8 cellular contexts compared by ENCODE assay signal in genomic region chr1:200971955-200972711, GRCh38. TPM values are rescaled to one million over a fixed set of nuclear protein-coding genes. Genes with fewer than 3 reads are reported as not detected.
DNase-seq lines count a peak whose midpoint lies in the region; ATAC-seq, FAIRE-seq and TF ChIP-seq lines count a peak whose summit lies in the region.

No MANE protein-coding gene starts in this region.

- H3K4me2 ChIP-seq in K562 (ENCODE audit: insufficient read depth, low read length) = no peak overlapping the region

- peaks cover 0 to 23% of the 10 kb centered on the region in 2 experiments; a peak in 1 of 5 replicates for H3K4me1 ChIP-seq in K562 (replicated peaks in 1 of 2; ENCODE audit: control insufficient read depth in 2 of 2, insufficient read depth in 2 of 2, low read length in 2 of 2)

- peak; percentile 71 to 88 (median 82) for TF ChIP-seq CTCF in K562 (IDR thresholded peaks at IDR 0.05 in 2 of 3, conservative IDR thresholded peaks at IDR 0.05 in 1 of 3; ENCODE audit: insufficient read depth in 2 of 3, low read depth in 1 of 3, low read length in 3 of 3)

- CTCF ChIA-PET in K562 (lab: Yijun Ruan, JAX; ENCODE audit: low intra/inter-chr PET ratio) = interaction anchor here (0.6 to 5.1 kb wide), 6 partner anchors 10 to 251 kb away, joined by 3 to 76 read pairs (median 4); no protein-coding TSS in a partner anchor

- intact Hi-C loops in K562 (cut with micrococcal nuclease) = loop anchor here (1.0 to 10.0 kb wide), 4 partner anchors 71 to 253 kb away; no protein-coding TSS in a partner anchor

- WGBS in K562 (ENCODE audit: insufficient coverage, low coverage, missing lambda C conversion rate) = 26% methylated on average over 26 of the region's 34 CpGs

- no peaks in the 10 kb centered on the region for H3K36me3 ChIP-seq in K562 (ENCODE audit: control insufficient read depth, insufficient read depth, low read length)

- peaks cover 0 to 15% of the 10 kb centered on the region in 2 experiments; a peak in 2 of 5 replicates for H3K27me3 ChIP-seq in K562 (ENCODE audit: control insufficient read depth in 2 of 2, insufficient read depth in 2 of 2, low read length in 2 of 2)

- no peaks in the 10 kb centered on the region for H3K79me2 ChIP-seq in K562 (ENCODE audit: control insufficient read depth, insufficient read depth, low read length)

- FAIRE-seq in K562 (lab: Jason Lieb, UNC) = peak; percentile 85

- ATAC-seq in K562 (peak; percentile 73), HG02763 (IDR thresholded peaks at IDR 0.05; ENCODE audit: unreplicated experiment) (no peak), GM21723 (IDR thresholded peaks at IDR 0.05; ENCODE audit: unreplicated experiment) (no peak)

- H3K9me3 Mint-ChIP-seq in T-helper 2 cell treated with Interferon-gamma antibody and Interleukin-4, amounts not matched to agents 5 μg/mL and 100 μg/mL, for 36 hours = no peaks in the 10 kb centered on the region

- POLR2A ChIA-PET in K562 (lab: Yijun Ruan, JAX) = interaction anchor here (0.6 to 1.7 kb wide), 13 partner anchors 10 to 552 kb away, joined by 3 to 10 read pairs (median 4); no protein-coding TSS in a partner anchor

- H2AFZ ChIP-seq in K562 (ENCODE audit: low read depth, low read length) = no peak overlapping the region

- no peaks in the 10 kb centered on the region for H3K27me3 Mint-ChIP-seq in T-helper 2 cell treated with Interferon-gamma antibody and Interleukin-4, amounts not matched to agents 5 μg/mL and 100 μg/mL, for 36 hours (ENCODE audit: low read depth)

- H3K4me1 Mint-ChIP-seq in T-helper 2 cell treated with Interferon-gamma antibody and Interleukin-4, amounts not matched to agents 5 μg/mL and 100 μg/mL, for 36 hours (ENCODE audit: low read depth) = no peaks in the 10 kb centered on the region

- in situ Hi-C loops in K562 (cut with MboI) = no loop called here

- no peak for TF ChIP-seq POLR2A in K562 (conservative IDR thresholded peaks at IDR 0.05)

- no TSS peak for BruUV-seq in K562 (replicated peaks; lab: Mats Ljungman, UMichigan)

- H3K9me3 ChIP-seq in K562 (replicated peaks; ENCODE audit: control insufficient read depth, insufficient read depth, low read depth, low read length) = no peaks in the 10 kb centered on the region

- peaks cover 50% of the 10 kb centered on the region for H3K36me3 Mint-ChIP-seq in T-helper 2 cell treated with Interferon-gamma antibody and Interleukin-4, amounts not matched to agents 5 μg/mL and 100 μg/mL, for 36 hours (ENCODE audit: low read depth)

- no peak overlapping the region for H3K4me3 Mint-ChIP-seq in T-helper 2 cell treated with Interferon-gamma antibody and Interleukin-4, amounts not matched to agents 5 μg/mL and 100 μg/mL, for 36 hours

- H3K4me3 ChIP-seq in K562 = no peak overlapping the region

- H4K20me1 ChIP-seq in K562 (replicated peaks; ENCODE audit: control insufficient read depth, insufficient read depth, low read length) = peaks cover 20% of the 10 kb centered on the region

- H3K9me1 ChIP-seq in K562 (ENCODE audit: control insufficient read depth, insufficient read depth, low read length) = no peaks in the 10 kb centered on the region

- no peak overlapping the region for H3K27ac ChIP-seq in K562 (ENCODE audit: extremely low read depth, low read depth, low read length)

- no peak for TF ChIP-seq EP300 in K562 (IDR thresholded peaks at IDR 0.05; ENCODE audit: low read length)

- no peak overlapping the region for H3K9ac ChIP-seq in K562 (ENCODE audit: insufficient read depth in 1 of 2, low read depth in 2 of 2, low read length in 2 of 2)

- TF ChIP-seq RAD21 in K562 (CRISPR knock-in tag; conservative IDR thresholded peaks at IDR 0.05 in 1 of 2, IDR thresholded peaks at IDR 0.05 in 1 of 2) = peak; percentile 80 to 85

- H3K27ac Mint-ChIP-seq in T-helper 2 cell treated with Interferon-gamma antibody and Interleukin-4, amounts not matched to agents 5 μg/mL and 100 μg/mL, for 36 hours = no peak overlapping the region

- DNase-seq in ELF-1 (ENCODE audit: low read depth, low spot score) (peak; percentile 77), MV-4-11 (lab: John Stamatoyannopoulos, UW) (peak; percentile 9), K562 (ENCODE audit: extremely low read depth in 1 of 4, low spot score in 3 of 4) (peak; percentile 73 to 89 (median 88)), iPS-NIHi7 (ENCODE audit: extremely low spot score) (peak; percentile 94)
- DNase-seq in T-helper 2 cell treated with Interferon-gamma antibody and Interleukin-4, amounts not matched to agents 5 μg/mL and 100 μg/mL, for 36 hours (ENCODE audit: low spot score) = peak; percentile 17
- peak; percentile 44 to 53 for DNase-seq in stimulated activated CD4-positive, alpha-beta T cell treated with anti-CD3 and anti-CD28 coated beads, Interleukin-15, amount 100 ng/mL, for 1 hour (ENCODE audit: low read depth in 1 of 2, low spot score in 1 of 2)

TF ChIP-seq in K562, 482 proteins besides CTCF, POLR2A, EP300 and RAD21 (continues in another document):
- TF ChIP-seq DDX20 (tag; IDR thresholded peaks at IDR 0.05; ENCODE audit: low read depth) (no peak), ZNF740 (CRISPR knock-in tag; IDR thresholded peaks at IDR 0.05) (peak; percentile 91), ZNF740 (tag; IDR thresholded peaks at IDR 0.05) (peak in 1 of 2 experiments; percentile 90; a peak in 2 of 4 replicates), ZBTB7A (IDR thresholded peaks at IDR 0.05; ENCODE audit: borderline replicate concordance, control insufficient read depth, low read depth, low read length) (peak; percentile 48; the same call in 1 of the 2 replicates), VEZF1 (CRISPR knock-in tag; IDR thresholded peaks at IDR 0.05) (peak; percentile 76), DEAF1 (CRISPR knock-in tag; IDR thresholded peaks at IDR 0.05) (peak; percentile 54)

RNA-seq across cellular contexts. Expression of gene KIF21B, which starts 51.4 kb away (rescaled TPM):
- total RNA-seq in K562 (2011; cell fraction: chromatin; rRNA removed; ENCODE audit: low replicate concordance) = 31.5 and 80.0 TPM in 2 replicates
- total RNA-seq in K562 (2011; cell fraction: nucleolus; rRNA removed) = 28.8 and 39.0 TPM in 2 replicates
- total RNA-seq in K562 (2011; cell fraction: nucleoplasm; rRNA removed) = 28.9 and 35.9 TPM in 2 replicates
- total RNA-seq in K562 (2014; rRNA removed) (5.9 and 8.4 TPM in 2 replicates), K562 (2014; rRNA removed; fragmentation: Illumina TruSeq; extraction: Trizol) (2.8 and 3.3 TPM in 2 replicates), K562 (2015; rRNA removed; fragmentation: Illumina TruSeq; extraction: Trizol) (3.1 and 3.3 TPM in 2 replicates), K562 (2021) (11.5 and 13.4 TPM in 2 replicates)
- polyA plus RNA-seq in K562 (2011; rRNA removed) (7.8 and 15.2 TPM in 2 replicates), K562 (2014; fragmentation: Illumina TruSeq; extraction: Trizol) (7.3 and 9.6 TPM in 2 replicates), K562 (2014; fragmentation: Nextera tagmentation; extraction: Ambion mirVana) (under 1 TPM; 0.46 to 0.48 TPM), K562 (2014; rRNA removed) (6.3 and 7.5 TPM in 2 replicates)
- polyA plus RNA-seq in K562 (2011; cell fraction: cytosol; rRNA removed) = 12.7 and 14.0 TPM in 2 replicates
- 44.2 and 45.1 TPM in 2 replicates for polyA plus RNA-seq in K562 (2011; cell fraction: nucleus; rRNA removed)
- 7.8 and 10.5 TPM in 2 replicates for polyA plus RNA-seq in K562 (2012)
- 13.9 and 15.1 TPM in 2 replicates for polyA minus RNA-seq in K562 (2011; rRNA and poly(A)+ RNA removed)
- polyA minus RNA-seq in K562 (2011; cell fraction: cytosol; rRNA and poly(A)+ RNA removed) = 11.5 and 22.6 TPM in 2 replicates
- 22.5 and 38.5 TPM in 2 replicates for polyA minus RNA-seq in K562 (2011; cell fraction: nucleus; rRNA and poly(A)+ RNA removed)

Comparison
In these comparisons a context has a peak if more than half of its experiments do, and no peak if none do; other contexts are left out.
1. DNase-seq: peak in every context shown above with its lines; median percentile 94 in iPS-NIHi7; 88 in K562; 77 in ELF-1; 48 in stimulated activated CD4-positive, alpha-beta T cell treated with anti-CD3 and anti-CD28 coated beads, Interleukin-15, amount 100 ng/mL, for 1 hour; 17 in T-helper 2 cell treated with Interferon-gamma antibody and Interleukin-4, amounts not matched to agents 5 μg/mL and 100 μg/mL, for 36 hours; 9 in MV-4-11.